Comparison of ENCODE assay signal across 22 cellular contexts in genomic region chr12:98179151-98179550, GRCh38.
DNase-seq lines count a peak whose midpoint lies in the region; ATAC-seq and TF ChIP-seq lines count a peak whose summit lies in the region.
"Had no signal": no experiment of that assay in that cellular context is flagged by ENCODE, and none has a peak within 500 bp of the region (broad histone marks: within the 10 kb centered on the region; RNA-seq: fewer than 3 reads in every experiment).

No MANE protein-coding gene starts in this region.

- no peak for TF ChIP-seq POLR2A in esophagus muscularis mucosa (IDR thresholded peaks at IDR 0.05; ENCODE audit: low read depth)

- DNase-seq in SW480 (ENCODE audit: low spot score) (peak; percentile 8), esophagus muscularis mucosa (ENCODE audit: extremely low spot score) (peak; percentile 55), NCI-H2196 treated with DMSO at 0.1 percent for 48 hours (lab: John Stamatoyannopoulos, UW; ENCODE audit: unreplicated experiment) (no peak), NCI-H2029 (lab: John Stamatoyannopoulos, UW) (no peak)
- DNase-seq in stimulated activated naive CD8-positive, alpha-beta T cell treated with anti-CD3 and anti-CD28 coated beads, Interleukin-15, Interleukin-2, amounts not matched to agents 100 U/mL and 50 U/mL, for 24 hours, result no peak
- DNase-seq: 8988T; ACHN; BE2C; C1 segment of cervical spinal cord; CD4-positive, alpha-beta memory T cell; CD4-positive, CD25-positive, alpha-beta regulatory T cell; CD8-positive, alpha-beta memory T cell; COR-L47; DMS 273 treated with DMSO at 0.1 percent for 48 hours; DMS153; DMS53; DMS79; DND-41; EL; GDM1 had no signal

- H3K4me3 ChIP-seq in esophagus muscularis mucosa, result no peak overlapping the region
- H3K4me3 ChIP-seq: BLaER1, GM12878 had no signal

- ATAC-seq in stimulated activated naive CD8-positive, alpha-beta T cell treated with anti-CD3 and anti-CD28 coated beads, Interleukin-15, Interleukin-2, amounts not matched to agents 100 U/mL and 50 U/mL, for 24 hours, result no peak
- ATAC-seq: GM12878 had no signal

- H3K4me1 ChIP-seq in esophagus muscularis mucosa, result no peaks in the 10 kb centered on the region
- H3K4me1 ChIP-seq: BE2C had no signal

- H3K27me3 ChIP-seq in esophagus muscularis mucosa, result no peaks in the 10 kb centered on the region
- H3K27me3 ChIP-seq: BE2C, BLaER1 had no signal

- no peak overlapping the region for H3K27ac ChIP-seq in esophagus muscularis mucosa (replicated peaks in 1 of 4)
- H3K27ac ChIP-seq: BLaER1 had no signal

- H3K9me3 ChIP-seq in esophagus muscularis mucosa, result no peaks in the 10 kb centered on the region
- H3K9me3 ChIP-seq: BE2C, BLaER1 had no signal

- no peaks in the 10 kb centered on the region for H3K36me3 ChIP-seq in esophagus muscularis mucosa
- H3K36me3 ChIP-seq: BE2C, BLaER1 had no signal

- no peak for TF ChIP-seq CTCF in esophagus muscularis mucosa (IDR thresholded peaks at IDR 0.05)

- TF ChIP-seq EP300 in esophagus muscularis mucosa (IDR thresholded peaks at IDR 0.05), result no peak

- intact Hi-C loops in esophagus muscularis mucosa (cut with DNase I), result no loop called here

Comparison
In these comparisons a context has a peak if more than half of its experiments do, and no peak if none do; other contexts are left out.
1. DNase-seq: peak in SW480 (single experiment) and esophagus muscularis mucosa (single experiment); none in NCI-H2196 treated with DMSO at 0.1 percent for 48 hours (single experiment), NCI-H2029 (single experiment) and stimulated activated naive CD8-positive, alpha-beta T cell treated with anti-CD3 and anti-CD28 coated beads, Interleukin-15, Interleukin-2, amounts not matched to agents 100 U/mL and 50 U/mL, for 24 hours (single experiment).